1 cellular context compared by ENCODE assay signal in the genomic region with DNA sequence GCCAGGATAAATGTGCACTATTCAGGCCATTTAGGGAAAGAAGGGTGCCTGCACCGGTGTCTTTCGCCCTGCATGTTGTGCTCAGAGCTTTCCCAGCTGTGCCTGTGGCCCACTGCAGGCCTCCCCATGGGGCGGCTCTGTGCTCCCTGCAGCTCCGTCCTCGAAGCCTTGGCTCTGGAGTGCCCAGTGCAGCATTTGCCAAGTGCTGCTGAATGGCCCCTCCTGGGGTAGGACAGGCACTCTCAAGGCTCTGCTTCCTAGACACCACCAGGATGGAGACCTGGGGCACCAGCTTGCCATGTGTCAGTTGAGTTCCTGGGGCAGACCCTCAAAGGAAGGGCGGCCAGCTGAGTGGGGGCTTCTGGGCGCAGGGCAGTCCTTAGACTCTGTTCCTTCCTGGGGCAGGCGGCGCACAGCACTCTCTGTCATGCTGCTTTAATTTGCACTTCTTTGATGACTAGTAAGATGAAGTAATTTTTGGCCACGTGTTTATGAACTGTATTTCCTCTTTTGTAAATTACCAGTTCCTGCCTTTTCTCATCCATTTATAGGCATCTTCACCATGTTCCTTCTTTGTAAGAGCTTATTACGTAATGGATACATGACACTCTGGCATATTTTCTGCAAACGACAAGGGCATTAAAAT.
TF ChIP-seq lines count a peak whose summit lies in the region.

No MANE protein-coding gene starts in this region.

TF ChIP-seq in endothelial cell of umbilical vein, 7 proteins besides CTCF, POLR2A, EP300 and RAD21:
- TF ChIP-seq FOS (IDR thresholded peaks at IDR 0.05; ENCODE audit: borderline replicate concordance, insufficient read depth, low read length) (no peak), POLR2AphosphoS5 (IDR thresholded peaks at IDR 0.05; ENCODE audit: insufficient read depth, low read depth, low read length) (peak; percentile 67), EZH2 (IDR thresholded peaks at IDR 0.05; ENCODE audit: borderline replicate concordance, low read depth, low read length, severe bottlenecking) (no peak), JUN (IDR thresholded peaks at IDR 0.05; ENCODE audit: borderline replicate concordance, insufficient read depth, insufficient read length, low read depth) (peak; percentile 79)
- TF ChIP-seq, protein P1, sequence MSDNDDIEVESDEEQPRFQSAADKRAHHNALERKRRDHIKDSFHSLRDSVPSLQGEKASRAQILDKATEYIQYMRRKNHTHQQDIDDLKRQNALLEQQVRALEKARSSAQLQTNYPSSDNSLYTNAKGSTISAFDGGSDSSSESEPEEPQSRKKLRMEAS (IDR thresholded peaks at IDR 0.05; ENCODE audit: insufficient read depth, insufficient read length), result peak; percentile 88
